ENCODE assay signal across 1 cellular context in the genomic region with DNA sequence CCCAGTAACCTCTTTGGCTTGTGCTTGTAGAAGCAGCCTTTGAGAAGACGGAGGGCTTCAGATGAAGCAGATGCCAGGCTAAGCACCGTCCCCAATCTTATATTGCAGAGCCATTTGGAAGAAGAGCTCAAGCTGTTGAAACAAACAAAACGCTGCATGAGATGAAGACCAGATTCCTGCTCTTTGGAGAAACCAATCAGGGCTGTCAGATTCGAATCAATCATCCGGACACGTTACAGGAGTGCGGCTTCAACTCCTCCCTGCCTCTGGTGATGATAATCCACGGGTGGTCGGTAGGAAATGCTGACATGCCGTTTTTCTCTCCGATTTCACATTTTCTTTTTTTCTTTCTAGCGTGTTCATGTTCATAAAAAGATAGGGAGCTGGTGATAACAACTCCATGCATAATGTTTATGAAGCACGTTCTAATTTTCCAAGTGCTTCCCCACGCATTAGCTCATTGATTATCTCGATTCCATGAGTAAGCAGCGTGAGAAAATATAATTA.
TF ChIP-seq lines count a peak whose summit lies in the region.

No MANE protein-coding gene starts in this region.

TF ChIP-seq in K562, 482 proteins besides CTCF, POLR2A, EP300 and RAD21 (continued from another document):
- no peak for TF ChIP-seq POLR3G (IDR thresholded peaks at IDR 0.05; ENCODE audit: extremely low read depth, insufficient read length, insufficient replicate concordance)
- TF ChIP-seq, protein P1, sequence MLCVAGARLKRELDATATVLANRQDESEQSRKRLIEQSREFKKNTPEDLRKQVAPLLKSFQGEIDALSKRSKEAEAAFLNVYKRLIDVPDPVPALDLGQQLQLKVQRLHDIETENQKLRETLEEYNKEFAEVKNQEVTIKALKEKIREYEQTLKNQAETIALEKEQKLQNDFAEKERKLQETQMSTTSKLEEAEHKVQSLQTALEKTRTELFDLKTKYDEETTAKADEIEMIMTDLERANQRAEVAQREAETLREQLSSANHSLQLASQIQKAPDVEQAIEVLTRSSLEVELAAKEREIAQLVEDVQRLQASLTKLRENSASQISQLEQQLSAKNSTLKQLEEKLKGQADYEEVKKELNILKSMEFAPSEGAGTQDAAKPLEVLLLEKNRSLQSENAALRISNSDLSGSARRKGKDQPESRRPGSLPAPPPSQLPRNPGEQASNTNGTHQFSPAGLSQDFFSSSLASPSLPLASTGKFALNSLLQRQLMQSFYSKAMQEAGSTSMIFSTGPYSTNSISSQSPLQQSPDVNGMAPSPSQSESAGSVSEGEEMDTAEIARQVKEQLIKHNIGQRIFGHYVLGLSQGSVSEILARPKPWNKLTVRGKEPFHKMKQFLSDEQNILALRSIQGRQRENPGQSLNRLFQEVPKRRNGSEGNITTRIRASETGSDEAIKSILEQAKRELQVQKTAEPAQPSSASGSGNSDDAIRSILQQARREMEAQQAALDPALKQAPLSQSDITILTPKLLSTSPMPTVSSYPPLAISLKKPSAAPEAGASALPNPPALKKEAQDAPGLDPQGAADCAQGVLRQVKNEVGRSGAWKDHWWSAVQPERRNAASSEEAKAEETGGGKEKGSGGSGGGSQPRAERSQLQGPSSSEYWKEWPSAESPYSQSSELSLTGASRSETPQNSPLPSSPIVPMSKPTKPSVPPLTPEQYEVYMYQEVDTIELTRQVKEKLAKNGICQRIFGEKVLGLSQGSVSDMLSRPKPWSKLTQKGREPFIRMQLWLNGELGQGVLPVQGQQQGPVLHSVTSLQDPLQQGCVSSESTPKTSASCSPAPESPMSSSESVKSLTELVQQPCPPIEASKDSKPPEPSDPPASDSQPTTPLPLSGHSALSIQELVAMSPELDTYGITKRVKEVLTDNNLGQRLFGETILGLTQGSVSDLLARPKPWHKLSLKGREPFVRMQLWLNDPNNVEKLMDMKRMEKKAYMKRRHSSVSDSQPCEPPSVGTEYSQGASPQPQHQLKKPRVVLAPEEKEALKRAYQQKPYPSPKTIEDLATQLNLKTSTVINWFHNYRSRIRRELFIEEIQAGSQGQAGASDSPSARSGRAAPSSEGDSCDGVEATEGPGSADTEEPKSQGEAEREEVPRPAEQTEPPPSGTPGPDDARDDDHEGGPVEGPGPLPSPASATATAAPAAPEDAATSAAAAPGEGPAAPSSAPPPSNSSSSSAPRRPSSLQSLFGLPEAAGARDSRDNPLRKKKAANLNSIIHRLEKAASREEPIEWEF (CRISPR knock-in tag; IDR thresholded peaks at IDR 0.05), result no peak
- no peak for TF ChIP-seq POU5F1 (IDR thresholded peaks at IDR 0.05; ENCODE audit: borderline replicate concordance, low read depth, low read length, partially characterized antibody)
- no peak for TF ChIP-seq RBM22 (IDR thresholded peaks at IDR 0.05; ENCODE audit: low read depth, low read length, poor library complexity, severe bottlenecking)
- TF ChIP-seq POLR3A (IDR thresholded peaks at IDR 0.05; ENCODE audit: borderline replicate concordance, extremely low read depth, insufficient read depth, insufficient read length), result no peak
- no peak for TF ChIP-seq MCM5 (IDR thresholded peaks at IDR 0.05; ENCODE audit: low read depth)
- TF ChIP-seq, protein P2, sequence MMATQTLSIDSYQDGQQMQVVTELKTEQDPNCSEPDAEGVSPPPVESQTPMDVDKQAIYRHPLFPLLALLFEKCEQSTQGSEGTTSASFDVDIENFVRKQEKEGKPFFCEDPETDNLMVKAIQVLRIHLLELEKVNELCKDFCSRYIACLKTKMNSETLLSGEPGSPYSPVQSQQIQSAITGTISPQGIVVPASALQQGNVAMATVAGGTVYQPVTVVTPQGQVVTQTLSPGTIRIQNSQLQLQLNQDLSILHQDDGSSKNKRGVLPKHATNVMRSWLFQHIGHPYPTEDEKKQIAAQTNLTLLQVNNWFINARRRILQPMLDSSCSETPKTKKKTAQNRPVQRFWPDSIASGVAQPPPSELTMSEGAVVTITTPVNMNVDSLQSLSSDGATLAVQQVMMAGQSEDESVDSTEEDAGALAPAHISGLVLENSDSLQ (IDR thresholded peaks at IDR 0.05), result peak; percentile 93
- no peak for TF ChIP-seq NBN (IDR thresholded peaks at IDR 0.05; ENCODE audit: low read depth)
- TF ChIP-seq, protein P3, sequence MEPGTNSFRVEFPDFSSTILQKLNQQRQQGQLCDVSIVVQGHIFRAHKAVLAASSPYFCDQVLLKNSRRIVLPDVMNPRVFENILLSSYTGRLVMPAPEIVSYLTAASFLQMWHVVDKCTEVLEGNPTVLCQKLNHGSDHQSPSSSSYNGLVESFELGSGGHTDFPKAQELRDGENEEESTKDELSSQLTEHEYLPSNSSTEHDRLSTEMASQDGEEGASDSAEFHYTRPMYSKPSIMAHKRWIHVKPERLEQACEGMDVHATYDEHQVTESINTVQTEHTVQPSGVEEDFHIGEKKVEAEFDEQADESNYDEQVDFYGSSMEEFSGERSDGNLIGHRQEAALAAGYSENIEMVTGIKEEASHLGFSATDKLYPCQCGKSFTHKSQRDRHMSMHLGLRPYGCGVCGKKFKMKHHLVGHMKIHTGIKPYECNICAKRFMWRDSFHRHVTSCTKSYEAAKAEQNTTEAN (CRISPR knock-in tag; IDR thresholded peaks at IDR 0.05), result no peak
- no peak for TF ChIP-seq ZNF143 (CRISPR knock-in tag; IDR thresholded peaks at IDR 0.05)
- TF ChIP-seq PBX2 (CRISPR knock-in tag; IDR thresholded peaks at IDR 0.05; ENCODE audit: low read depth), result no peak
- peak; percentile 86 for TF ChIP-seq PBX2 (tag; conservative IDR thresholded peaks at IDR 0.05; ENCODE audit: low read depth)
- no peak for TF ChIP-seq ZNF124 (CRISPR knock-in tag; IDR thresholded peaks at IDR 0.05)
- no peak for TF ChIP-seq FOXA1 (IDR thresholded peaks at IDR 0.05; ENCODE audit: borderline replicate concordance)
